In the genomic region with DNA sequence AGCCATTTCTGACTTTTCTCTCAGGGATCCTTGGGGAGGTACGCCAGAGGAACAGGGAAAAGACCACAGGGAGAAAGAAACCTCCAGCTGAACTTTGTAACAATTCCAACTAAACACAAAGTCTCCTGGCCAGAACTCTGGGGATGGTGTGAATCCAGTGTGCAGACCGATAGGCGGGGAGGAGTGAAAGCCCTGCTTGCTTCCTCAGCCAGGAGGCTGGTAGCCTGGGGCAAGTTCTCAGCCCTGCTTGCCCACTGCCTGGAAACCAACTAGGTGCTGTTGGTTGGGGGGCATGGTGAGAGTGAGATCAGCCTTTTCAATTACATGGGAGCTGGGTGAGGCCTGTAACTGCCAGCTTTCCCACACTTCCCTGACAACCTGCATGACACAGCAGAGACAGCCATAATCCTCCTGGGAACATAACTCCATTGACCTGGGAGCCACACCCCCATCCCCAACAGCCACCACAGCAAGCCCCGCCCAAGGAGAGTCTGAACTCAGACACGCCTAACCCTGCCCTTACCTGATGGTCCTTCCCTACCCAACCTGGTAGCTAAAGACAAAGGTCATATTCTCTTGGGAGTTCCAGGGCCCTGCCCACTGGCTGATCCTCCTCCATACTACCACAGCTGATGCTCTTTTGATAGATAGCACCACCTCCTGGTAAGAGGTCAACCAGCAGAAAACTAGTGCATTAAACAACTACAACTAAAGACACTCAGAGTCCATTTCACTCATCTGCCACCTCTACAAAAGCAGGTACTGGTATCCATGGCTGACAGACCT, we compare ENCODE assay signal across 8 cellular contexts.
A peak's percentile ranks its signal among the peaks of the same experiment; 100 is the strongest.
DNase-seq lines count a peak whose midpoint lies in the region; ATAC-seq lines count a peak whose summit lies in the region.

No MANE protein-coding gene starts in this region.

- H3K27ac Mint-ChIP-seq in activated T-helper 17 cell treated with anti-CD3 and anti-CD28 coated beads, Interleukin-2, amount 50 U/mL, for 72 hours, result no peak overlapping the region

- in situ Hi-C loops in KBM-7 (cut with MboI; ENCODE audit: low pct_unique_long_range_greater_than_20kb, low sequenced_read_pairs), result no loop called here

- H3K27me3 Mint-ChIP-seq in activated T-helper 17 cell treated with anti-CD3 and anti-CD28 coated beads, Interleukin-2, amount 50 U/mL, for 72 hours, result no peaks in the 10 kb centered on the region

- H3K4me3 Mint-ChIP-seq in activated T-helper 17 cell treated with anti-CD3 and anti-CD28 coated beads, Interleukin-2, amount 50 U/mL, for 72 hours, result no peak overlapping the region

- peak; percentile 1 for DNase-seq in NCI-H1436 (lab: John Stamatoyannopoulos, UW)
- no peak for DNase-seq in NCI-H1436 treated with DMSO at 0.1 percent for 48 hours (lab: John Stamatoyannopoulos, UW)
- DNase-seq in KBM-7, result peak; percentile 62
- peak; percentile 25 for DNase-seq in mucosa of gallbladder (ENCODE audit: low spot score)
- no peak for DNase-seq in nucleus accumbens (lab: John Stamatoyannopoulos, UW)
- DNase-seq in DMS114 treated with DMSO at 0.1 percent for 48 hours (lab: John Stamatoyannopoulos, UW; ENCODE audit: unreplicated experiment), result no peak

- H3K4me1 Mint-ChIP-seq in activated T-helper 17 cell treated with anti-CD3 and anti-CD28 coated beads, Interleukin-2, amount 50 U/mL, for 72 hours, result peaks cover 7% of the 10 kb centered on the region

- peaks cover 9% of the 10 kb centered on the region for H3K36me3 Mint-ChIP-seq in activated T-helper 17 cell treated with anti-CD3 and anti-CD28 coated beads, Interleukin-2, amount 50 U/mL, for 72 hours (ENCODE audit: low read depth)

- peak; percentile 64 for ATAC-seq in activated T-helper 17 cell treated with anti-CD3 and anti-CD28 coated beads, Interleukin-2, amount 50 U/mL, for 72 hours (replicated peaks)
- ATAC-seq in HG03457 (IDR thresholded peaks at IDR 0.05; ENCODE audit: unreplicated experiment), result no peak

- H3K9me3 Mint-ChIP-seq in activated T-helper 17 cell treated with anti-CD3 and anti-CD28 coated beads, Interleukin-2, amount 50 U/mL, for 72 hours, result peaks cover 15% of the 10 kb centered on the region

Comparison
In these comparisons a context has a peak if more than half of its experiments do, and no peak if none do; other contexts are left out.
1. DNase-seq: peak in NCI-H1436 (single experiment), KBM-7 (single experiment) and mucosa of gallbladder (single experiment); none in NCI-H1436 treated with DMSO at 0.1 percent for 48 hours (single experiment), nucleus accumbens (0 of 56) and DMS114 treated with DMSO at 0.1 percent for 48 hours (single experiment).